ENCODE assay signal across 8 cellular contexts in genomic region chr2:182715896-182716664, GRCh38. TPM values are rescaled to one million over a fixed set of nuclear protein-coding genes. Genes with fewer than 3 reads are reported as not detected.
DNase-seq lines count a peak whose midpoint lies in the region; ATAC-seq, FAIRE-seq and TF ChIP-seq lines count a peak whose summit lies in the region.

A gene with protein sequence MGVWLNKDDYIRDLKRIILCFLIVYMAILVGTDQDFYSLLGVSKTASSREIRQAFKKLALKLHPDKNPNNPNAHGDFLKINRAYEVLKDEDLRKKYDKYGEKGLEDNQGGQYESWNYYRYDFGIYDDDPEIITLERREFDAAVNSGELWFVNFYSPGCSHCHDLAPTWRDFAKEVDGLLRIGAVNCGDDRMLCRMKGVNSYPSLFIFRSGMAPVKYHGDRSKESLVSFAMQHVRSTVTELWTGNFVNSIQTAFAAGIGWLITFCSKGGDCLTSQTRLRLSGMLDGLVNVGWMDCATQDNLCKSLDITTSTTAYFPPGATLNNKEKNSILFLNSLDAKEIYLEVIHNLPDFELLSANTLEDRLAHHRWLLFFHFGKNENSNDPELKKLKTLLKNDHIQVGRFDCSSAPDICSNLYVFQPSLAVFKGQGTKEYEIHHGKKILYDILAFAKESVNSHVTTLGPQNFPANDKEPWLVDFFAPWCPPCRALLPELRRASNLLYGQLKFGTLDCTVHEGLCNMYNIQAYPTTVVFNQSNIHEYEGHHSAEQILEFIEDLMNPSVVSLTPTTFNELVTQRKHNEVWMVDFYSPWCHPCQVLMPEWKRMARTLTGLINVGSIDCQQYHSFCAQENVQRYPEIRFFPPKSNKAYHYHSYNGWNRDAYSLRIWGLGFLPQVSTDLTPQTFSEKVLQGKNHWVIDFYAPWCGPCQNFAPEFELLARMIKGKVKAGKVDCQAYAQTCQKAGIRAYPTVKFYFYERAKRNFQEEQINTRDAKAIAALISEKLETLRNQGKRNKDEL (plus strand): TSS chr2:182716257. CDS start chr2:182718087, 1,830 bp downstream.

- H3K27ac ChIP-seq in pancreas (peak within 1 kb of the TSS; percentile 70 to 94 (median 87)), tibial artery (peak within 1 kb of the TSS; percentile 82 to 88)

- peak within 1 kb of the TSS; percentile 86 for H3K4me3 ChIP-seq in GM08714 (ENCODE audit: low read length)
- H3K4me3 ChIP-seq in HFF-Myc (replicated peaks; ENCODE audit: low read depth, low read length): peak within 1 kb of the TSS; percentile 95
- peak within 1 kb of the TSS; percentile 84 to 97 (median 91) for H3K4me3 ChIP-seq in pancreas
- peak within 1 kb of the TSS; percentile 90 to 98 for H3K4me3 ChIP-seq in tibial artery

- TF ChIP-seq CTCF in HFF-Myc (IDR thresholded peaks at IDR 0.05; ENCODE audit: low read depth, low read length, missing control alignments): no peak
- no peak for TF ChIP-seq CTCF in pancreas (IDR thresholded peaks at IDR 0.05)
- TF ChIP-seq CTCF in tibial artery (IDR thresholded peaks at IDR 0.05): peak in 1 of 2 experiments; percentile 9

- peaks cover 2% of the 10 kb centered on the region for H3K36me3 Mint-ChIP-seq in activated naive CD8-positive, alpha-beta T cell treated with anti-CD3 and anti-CD28 coated beads, Interleukin-2, amount 10 ng/mL, durations not matched to agents 7 days and 5 days

- H3K9me3 Mint-ChIP-seq in activated naive CD8-positive, alpha-beta T cell treated with anti-CD3 and anti-CD28 coated beads, Interleukin-2, amount 10 ng/mL, durations not matched to agents 7 days and 5 days: no peaks in the 10 kb centered on the region

- no peak for FAIRE-seq in pancreas (lab: Jason Lieb, UNC)

- H3K9me3 ChIP-seq in pancreas (no peaks in the 10 kb centered on the region), tibial artery (no peaks in the 10 kb centered on the region)

- H3K27me3 ChIP-seq in pancreas (no peaks in the 10 kb centered on the region), tibial artery (no peaks in the 10 kb centered on the region)

- no peaks in the 10 kb centered on the region for H3K36me3 ChIP-seq in pancreas
- peaks cover 0 to 11% (median 8%) of the 10 kb centered on the region in 3 donors for H3K36me3 ChIP-seq in tibial artery

- H3K4me1 Mint-ChIP-seq in activated naive CD8-positive, alpha-beta T cell treated with anti-CD3 and anti-CD28 coated beads, Interleukin-2, amount 10 ng/mL, durations not matched to agents 7 days and 5 days: peaks cover 9% of the 10 kb centered on the region

- peaks cover 6% of the 10 kb centered on the region for H3K27me3 Mint-ChIP-seq in activated naive CD8-positive, alpha-beta T cell treated with anti-CD3 and anti-CD28 coated beads, Interleukin-2, amount 10 ng/mL, durations not matched to agents 7 days and 5 days

- ATAC-seq in activated naive CD8-positive, alpha-beta T cell treated with anti-CD3 and anti-CD28 coated beads, Interleukin-2, amount 10 ng/mL, durations not matched to agents 7 days and 5 days (ENCODE audit: low read depth): peak; percentile 91
- ATAC-seq in Right ventricle myocardium inferior (peak; percentile 98), pancreas (peak; percentile 93 to 97 (median 95))

- WGBS in pancreas, 2 donors: 0 to 1% methylated on average over 66 to 69 of the region's 69 CpGs

- intact Hi-C loops in Right ventricle myocardium inferior (cut with DNase I): loop anchor here (5.0 kb wide), 1 partner anchor 49 kb away; no protein-coding TSS in a partner anchor
- intact Hi-C loops in pancreas (cut with DNase I): no loop called here
- intact Hi-C loops in tibial artery (cut with DNase I; ENCODE audit: low total_unique reads): loop anchor here (10.0 kb wide), 1 partner anchor 821 kb away; the partner anchor contains the start of gene ITPRID2

- DNase-seq in HFF-Myc (ENCODE audit: extremely low read depth, low read depth) (peak; percentile 43), MV-4-11 (lab: John Stamatoyannopoulos, UW) (peak; percentile 92), SKM-1 (lab: John Stamatoyannopoulos, UW; ENCODE audit: unreplicated experiment) (peak; percentile 76), Right ventricle myocardium inferior (ENCODE audit: missing footprints) (peak; percentile 94), pancreas (peak; percentile 91 to 95 (median 94)), tibial artery (peak; percentile 86 to 92)
- peak; percentile 90 for DNase-seq in activated naive CD8-positive, alpha-beta T cell treated with anti-CD3 and anti-CD28 coated beads, Interleukin-2, amount 10 ng/mL, durations not matched to agents 7 days and 5 days

- H3K4me3 Mint-ChIP-seq in activated naive CD8-positive, alpha-beta T cell treated with anti-CD3 and anti-CD28 coated beads, Interleukin-2, amount 10 ng/mL, durations not matched to agents 7 days and 5 days: no peak within 1 kb of the TSS

- no peak within 1 kb of the TSS for H3K27ac Mint-ChIP-seq in activated naive CD8-positive, alpha-beta T cell treated with anti-CD3 and anti-CD28 coated beads, Interleukin-2, amount 10 ng/mL, durations not matched to agents 7 days and 5 days

- H3K4me1 ChIP-seq in pancreas (peaks cover 0 to 24% (median 15%) of the 10 kb centered on the region in 3 donors), tibial artery (peaks cover 0 to 32% (median 9%) of the 10 kb centered on the region in 4 donors)

- POLR2A ChIA-PET in activated naive CD8-positive, alpha-beta T cell treated with anti-CD3 and anti-CD28 coated beads, Interleukin-2, amount 10 ng/mL, durations not matched to agents 7 days and 5 days (lab: Charles Lee): interaction anchor here (0.6 kb wide), 2 partner anchors 38 to 313 kb away, joined by 3 to 4 read pairs; no protein-coding TSS in a partner anchor

RNA-seq across cellular contexts. Expression of the gene that starts here (rescaled TPM):
- 10 to 100 TPM; 41.0 to 45.3 TPM for total RNA-seq in activated naive CD8-positive, alpha-beta T cell treated with anti-CD3 and anti-CD28 coated beads, Interleukin-2, amount 10 ng/mL, durations not matched to agents 7 days and 5 days
- total RNA-seq in Right ventricle myocardium inferior (50.7 TPM), pancreas (10 to 100 TPM; 49.7 to 87.8 (median 78.2) TPM)
- polyA plus RNA-seq in pancreas: 10 to 100 TPM; 19.9 to 32.2 TPM

Comparison
In these comparisons a context has a peak if more than half of its experiments do, and no peak if none do; other contexts are left out.
1. Peak in every context shown above with its lines: DNase-seq, ATAC-seq, H3K4me3 ChIP-seq and H3K27ac ChIP-seq.
2. DNase-seq: peak in every context shown above with its lines; median percentile 94 in Right ventricle myocardium inferior; 94 in pancreas; 92 in MV-4-11; 90 in activated naive CD8-positive, alpha-beta T cell treated with anti-CD3 and anti-CD28 coated beads, Interleukin-2, amount 10 ng/mL, durations not matched to agents 7 days and 5 days; 89 in tibial artery; 76 in SKM-1; 43 in HFF-Myc.
3. intact Hi-C loops: an anchor here in Right ventricle myocardium inferior (5.0 kb wide) and tibial artery (10.0 kb wide); none called in pancreas.